Comparison of ENCODE assay signal across 14 cellular contexts in the genomic region with DNA sequence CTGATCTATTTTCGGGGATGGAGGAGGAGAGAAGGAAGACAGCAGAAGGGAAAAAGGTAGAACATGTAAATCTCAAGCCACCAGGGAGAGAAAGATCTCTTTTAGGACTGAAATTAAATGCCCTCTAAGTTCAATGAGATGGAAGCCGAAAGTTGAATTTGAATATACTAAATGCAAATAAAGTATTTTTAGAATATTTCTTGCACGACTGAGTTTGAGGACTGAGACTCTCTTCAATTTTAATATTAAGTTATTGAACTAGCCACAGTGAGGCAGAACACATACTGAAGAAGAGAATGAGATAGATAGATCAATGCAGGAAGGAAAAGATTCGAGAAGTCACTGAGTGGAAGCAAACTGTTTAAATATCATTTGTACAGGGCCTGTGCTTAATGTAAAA.
DNase-seq lines count a peak whose midpoint lies in the region; ATAC-seq and TF ChIP-seq lines count a peak whose summit lies in the region.
"Had no signal": no experiment of that assay in that cellular context is flagged by ENCODE, and none has a peak within 500 bp of the region (broad histone marks: within the 10 kb centered on the region; RNA-seq: fewer than 3 reads in every experiment).

No MANE protein-coding gene starts in this region.

- no peaks in the 10 kb centered on the region for H3K36me3 Mint-ChIP-seq in activated B cell treated with CpG ODN at 0.5 μM for 24 hours (ENCODE audit: low read depth)
- H3K36me3 Mint-ChIP-seq in stimulated activated memory B cell treated with anti-CD40 and anti-IgM and Interleukin-4, amounts not matched to agents 10 μg/mL and 1 μg/mL and 100 μg/mL, for 72 hours: no peaks in the 10 kb centered on the region
- H3K36me3 Mint-ChIP-seq: CD4-positive, alpha-beta memory T cell had no signal

- ATAC-seq in GM18907 (IDR thresholded peaks at IDR 0.05; ENCODE audit: unreplicated experiment) (peak; percentile 58), activated B cell treated with CpG ODN at 0.5 μM for 24 hours (ENCODE audit: low read depth) (peak; percentile 50), HG03442 (IDR thresholded peaks at IDR 0.05; ENCODE audit: unreplicated experiment) (no peak)
- no peak for ATAC-seq in stimulated activated memory B cell treated with anti-CD40 and anti-IgM and Interleukin-4, amounts not matched to agents 10 μg/mL and 1 μg/mL and 100 μg/mL, for 72 hours

- peak overlapping the region; percentile 78 for H3K4me2 ChIP-seq in Karpas-422 (ENCODE audit: low read depth, low read length, poor library complexity, severe bottlenecking)

- H3K4me3 ChIP-seq in Karpas-422 (ENCODE audit: low read length) (peak overlapping the region; percentile 47), tibial nerve (no peak overlapping the region)

- no peaks in the 10 kb centered on the region for H3K36me3 ChIP-seq in Karpas-422 (ENCODE audit: insufficient read depth, low read length)
- no peaks in the 10 kb centered on the region for H3K36me3 ChIP-seq in tibial nerve
- H3K36me3 ChIP-seq: BE2C had no signal

- H3K4me1 Mint-ChIP-seq in activated B cell treated with CpG ODN at 0.5 μM for 24 hours: peaks cover 46% of the 10 kb centered on the region
- H3K4me1 Mint-ChIP-seq in stimulated activated memory B cell treated with anti-CD40 and anti-IgM and Interleukin-4, amounts not matched to agents 10 μg/mL and 1 μg/mL and 100 μg/mL, for 72 hours: peaks cover 35% of the 10 kb centered on the region
- H3K4me1 Mint-ChIP-seq: CD4-positive, alpha-beta memory T cell had no signal

- H4K20me1 ChIP-seq in Karpas-422 (ENCODE audit: insufficient read depth, low read depth, low read length): no peaks in the 10 kb centered on the region

- TF ChIP-seq POLR2A in tibial nerve (IDR thresholded peaks at IDR 0.05): no peak

- no peaks in the 10 kb centered on the region for H3K9me3 Mint-ChIP-seq in activated B cell treated with CpG ODN at 0.5 μM for 24 hours
- H3K9me3 Mint-ChIP-seq in stimulated activated memory B cell treated with anti-CD40 and anti-IgM and Interleukin-4, amounts not matched to agents 10 μg/mL and 1 μg/mL and 100 μg/mL, for 72 hours: peaks cover 2% of the 10 kb centered on the region
- H3K9me3 Mint-ChIP-seq: HFFc6 had no signal

- H3K27me3 ChIP-seq in Karpas-422 (ENCODE audit: low read length): no peaks in the 10 kb centered on the region
- H3K27me3 ChIP-seq in tibial nerve: no peaks in the 10 kb centered on the region
- H3K27me3 ChIP-seq: BE2C had no signal

- intact Hi-C loops in activated B cell treated with CpG ODN at 0.5 μM for 24 hours (cut with micrococcal nuclease): loop anchor here (1.0 to 5.0 kb wide), 2 partner anchors 12 to 299 kb away; no protein-coding TSS in a partner anchor
- intact Hi-C loops in posterior vena cava (cut with DNase I): no loop called here

- H3K27ac Mint-ChIP-seq in activated B cell treated with CpG ODN at 0.5 μM for 24 hours: peak overlapping the region; percentile 60
- peak overlapping the region; percentile 71 for H3K27ac Mint-ChIP-seq in stimulated activated memory B cell treated with anti-CD40 and anti-IgM and Interleukin-4, amounts not matched to agents 10 μg/mL and 1 μg/mL and 100 μg/mL, for 72 hours
- H3K27ac Mint-ChIP-seq: CD4-positive, alpha-beta memory T cell; HFFc6 had no signal

- TF ChIP-seq CTCF in activated B cell treated with CpG ODN at 0.5 μM for 24 hours (IDR thresholded peaks at IDR 0.05) (no peak), tibial nerve (IDR thresholded peaks at IDR 0.05) (no peak)

- peaks cover 66% of the 10 kb centered on the region for H3K4me1 ChIP-seq in Karpas-422 (ENCODE audit: low read length)
- no peaks in the 10 kb centered on the region for H3K4me1 ChIP-seq in tibial nerve

- peak; percentile 88 for DNase-seq in Karpas-422
- no peak for DNase-seq in activated B cell treated with CpG ODN at 0.5 μM for 24 hours
- DNase-seq in tibial nerve (ENCODE audit: low spot score in 2 of 2): no peak
- DNase-seq in posterior vena cava (ENCODE audit: low spot score): no peak
- DNase-seq: BE2C; CD4-positive, alpha-beta memory T cell; DMS79 treated with DMSO at 0.1 percent for 48 hours; GDM1; HCEC 1CT; HFFc6 had no signal

- H3K9me3 ChIP-seq in Karpas-422 (ENCODE audit: low read length): no peaks in the 10 kb centered on the region
- H3K9me3 ChIP-seq in tibial nerve: no peaks in the 10 kb centered on the region

- H3K27ac ChIP-seq in Karpas-422 (ENCODE audit: low read length) (peak overlapping the region; percentile 91), tibial nerve (no peak overlapping the region)
- H3K27ac ChIP-seq: C4-2B had no signal

- CTCF ChIA-PET in activated B cell treated with CpG ODN at 0.5 μM for 24 hours (lab: Charles Lee): no interaction called here

- no peaks in the 10 kb centered on the region for H3K79me2 ChIP-seq in Karpas-422 (ENCODE audit: low read length)

- no peak overlapping the region for H2AFZ ChIP-seq in Karpas-422 (ENCODE audit: low read length)

- peak overlapping the region; percentile 19; the same call in 1 of the 2 replicates for H3K9ac ChIP-seq in Karpas-422 (ENCODE audit: low read length)

- TF ChIP-seq EP300 in tibial nerve (IDR thresholded peaks at IDR 0.05): no peak

- peak overlapping the region; percentile 55 for H3K4me3 Mint-ChIP-seq in activated B cell treated with CpG ODN at 0.5 μM for 24 hours
- peak overlapping the region; percentile 10 for H3K4me3 Mint-ChIP-seq in stimulated activated memory B cell treated with anti-CD40 and anti-IgM and Interleukin-4, amounts not matched to agents 10 μg/mL and 1 μg/mL and 100 μg/mL, for 72 hours
- H3K4me3 Mint-ChIP-seq: CD4-positive, alpha-beta memory T cell; HFFc6 had no signal

- 92 to 94% methylated on average over 4 of the region's 4 CpGs for WGBS in tibial nerve, 2 donors

- POLR2A ChIA-PET in activated B cell treated with CpG ODN at 0.5 μM for 24 hours (lab: Charles Lee): no interaction called here

- no peaks in the 10 kb centered on the region for H3K27me3 Mint-ChIP-seq in activated B cell treated with CpG ODN at 0.5 μM for 24 hours
- no peaks in the 10 kb centered on the region for H3K27me3 Mint-ChIP-seq in stimulated activated memory B cell treated with anti-CD40 and anti-IgM and Interleukin-4, amounts not matched to agents 10 μg/mL and 1 μg/mL and 100 μg/mL, for 72 hours
- H3K27me3 Mint-ChIP-seq: CD4-positive, alpha-beta memory T cell had no signal

- no peaks in the 10 kb centered on the region for H3K9me2 ChIP-seq in Karpas-422 (replicated peaks; ENCODE audit: insufficient read depth, low read length)

Comparison
In these comparisons a context has a peak if more than half of its experiments do, and no peak if none do; other contexts are left out.
1. ATAC-seq: peak in GM18907 (single experiment) and activated B cell treated with CpG ODN at 0.5 μM for 24 hours (single experiment); none in stimulated activated memory B cell treated with anti-CD40 and anti-IgM and Interleukin-4, amounts not matched to agents 10 μg/mL and 1 μg/mL and 100 μg/mL, for 72 hours (single experiment) and HG03442 (single experiment).